In the genomic region with DNA sequence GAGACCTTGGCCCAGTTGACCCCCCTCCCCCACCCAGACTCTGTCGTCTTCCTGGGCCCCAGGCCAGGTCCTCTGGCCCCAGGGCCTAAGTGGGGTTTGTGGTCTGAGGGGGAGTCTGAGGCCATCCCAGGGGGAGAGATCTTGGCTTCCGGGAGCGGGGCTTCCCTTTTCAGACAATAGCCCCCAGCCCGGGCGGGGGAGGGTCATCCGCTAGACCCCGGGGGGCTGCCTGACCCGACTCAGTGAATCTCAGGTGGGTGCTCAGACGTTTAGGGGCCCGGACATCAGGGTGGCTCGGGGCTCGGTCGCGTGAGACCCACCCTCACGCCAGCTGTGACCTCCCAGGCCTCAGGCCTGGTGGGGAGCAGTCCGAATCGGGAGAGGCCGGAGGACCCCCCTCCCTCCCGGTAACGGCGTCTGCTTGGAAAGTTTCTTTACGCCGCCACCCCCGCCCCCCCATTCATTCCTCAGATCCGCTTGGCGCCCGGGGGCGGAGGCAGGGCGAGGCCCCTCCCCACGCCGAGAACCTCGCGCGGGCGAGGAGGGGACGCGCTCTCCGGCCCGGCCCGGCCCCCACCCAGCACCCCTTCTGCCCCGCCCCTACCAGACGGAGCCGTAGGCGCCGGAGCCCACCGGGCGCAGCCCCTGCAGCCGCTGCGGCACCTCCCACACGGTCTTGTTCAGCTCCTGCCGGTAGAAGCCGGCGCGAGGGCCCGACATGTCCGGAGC, we compare ENCODE assay signal across 6 cellular contexts. TPM values are rescaled to one million over a fixed set of nuclear protein-coding genes. Genes with fewer than 3 reads are reported as not detected.
DNase-seq lines count a peak whose midpoint lies in the region; ATAC-seq and TF ChIP-seq lines count a peak whose summit lies in the region.

No MANE protein-coding gene starts in this region.

- no peaks in the 10 kb centered on the region for H3K79me2 ChIP-seq in DND-41 (ENCODE audit: insufficient read depth, low read length)

- peak; percentile 61 for ATAC-seq in DND-41 (ENCODE audit: insufficient read depth, low read depth)
- ATAC-seq in omental fat pad (ENCODE audit: low FRiP score) = peak; percentile 61
- no peak for ATAC-seq in GM19328 (IDR thresholded peaks at IDR 0.05; ENCODE audit: unreplicated experiment)
- no peak for ATAC-seq in HG03039 (IDR thresholded peaks at IDR 0.05; ENCODE audit: unreplicated experiment)

- no peaks in the 10 kb centered on the region for H3K9me3 Mint-ChIP-seq in MCF 10A (ENCODE audit: unreplicated experiment)

- H3K36me3 Mint-ChIP-seq in MCF 10A (ENCODE audit: insufficient read depth, unreplicated experiment) = peaks cover 11% of the 10 kb centered on the region

- POLR2A ChIA-PET in MCF 10A (lab: Yijun Ruan, JAX) = interaction anchor here (1.1 to 1.4 kb wide), 2 partner anchors 18 to 28 kb away, joined by 3 read pairs; partner anchors contain the start of gene HDAC10

- H3K4me1 ChIP-seq in DND-41 (ENCODE audit: insufficient read depth, low read length) = peaks cover 28% of the 10 kb centered on the region

- peak overlapping the region; percentile 7; the same call in 1 of the 2 replicates for H3K27ac ChIP-seq in DND-41 (ENCODE audit: low read length)

- peaks cover 12% of the 10 kb centered on the region for H3K4me1 Mint-ChIP-seq in MCF 10A (ENCODE audit: insufficient read depth, unreplicated experiment)

- peak overlapping the region; percentile 59 for H3K9ac ChIP-seq in DND-41 (ENCODE audit: low read depth, low read length)

- DNase-seq in DND-41 = peak; percentile 70
- DNase-seq in NCI-H446 treated with DMSO at 0.1 percent for 48 hours (lab: John Stamatoyannopoulos, UW) = peak; percentile 16
- no peak for DNase-seq in MCF 10A (ENCODE audit: unreplicated experiment)
- DNase-seq in omental fat pad (ENCODE audit: low spot score) = no peak

- peak overlapping the region; percentile 57 for H3K4me3 Mint-ChIP-seq in MCF 10A (ENCODE audit: unreplicated experiment)

- H3K27me3 Mint-ChIP-seq in MCF 10A (ENCODE audit: insufficient read depth, unreplicated experiment) = no peaks in the 10 kb centered on the region

- no peak for TF ChIP-seq CTCF in DND-41 (IDR thresholded peaks at IDR 0.05; ENCODE audit: borderline replicate concordance, extremely low read depth, low read length, poor library complexity, severe bottlenecking)
- TF ChIP-seq CTCF in MCF 10A (IDR thresholded peaks at IDR 0.05; ENCODE audit: unreplicated experiment) = no peak
- no peak for TF ChIP-seq CTCF in omental fat pad (IDR thresholded peaks at IDR 0.05)

- H3K4me3 ChIP-seq in DND-41 (ENCODE audit: low read depth in 1 of 2, low read length in 2 of 2) = peak overlapping the region; percentile 26 to 62; a peak in 3 of 4 replicates

- no peaks in the 10 kb centered on the region for H3K9me3 ChIP-seq in DND-41 (ENCODE audit: insufficient read depth, low read length, severe bottlenecking)

- CTCF ChIA-PET in MCF 10A (lab: Yijun Ruan, JAX) = interaction anchor here (0.8 to 5.3 kb wide), 4 partner anchors 18 to 72 kb away, joined by 3 to 27 read pairs (median 4); partner anchors contain the start of gene HDAC10

- intact Hi-C loops in MCF 10A (cut with micrococcal nuclease) = loop anchor here (2.0 kb wide), 1 partner anchor 73 kb away; the partner anchor contains the start of gene PPP6R2

- H3K36me3 ChIP-seq in DND-41 (ENCODE audit: insufficient read depth, low read length) = no peaks in the 10 kb centered on the region

- H4K20me1 ChIP-seq in DND-41 (ENCODE audit: insufficient read depth, low read length) = peaks cover 10% of the 10 kb centered on the region

- peak overlapping the region; percentile 64 for H2AFZ ChIP-seq in DND-41 (ENCODE audit: low read depth, low read length)

- no TSS peak for BruUV-seq in MCF 10A (replicated peaks; lab: Mats Ljungman, UMichigan)

- peak overlapping the region; percentile 71 for H3K4me2 ChIP-seq in DND-41 (ENCODE audit: insufficient read depth, low read length)

- no peak overlapping the region for H3K27ac Mint-ChIP-seq in MCF 10A (ENCODE audit: low read depth, unreplicated experiment)

- H3K27me3 ChIP-seq in DND-41 (ENCODE audit: insufficient read depth, low read length, poor library complexity) = peaks cover 15% of the 10 kb centered on the region

RNA-seq across cellular contexts. Expression of gene MAPK11, which starts 0.4 kb away (rescaled TPM):
- total RNA-seq in MCF 10A (2022) (10.4 and 11.9 TPM in 2 replicates), omental fat pad (10 to 100 TPM; 12.1 to 38.9 (median 20.4) TPM)

RNA-seq across cellular contexts. Expression of gene MAPK12, which starts 8.3 kb away (rescaled TPM):
- 24.9 and 25.0 TPM in 2 replicates for total RNA-seq in MCF 10A (2022)
- 10 to 100 TPM in 3 of 4 donors, 1 to 10 TPM in 1; 7.9 to 31.1 (median 17.8) TPM for total RNA-seq in omental fat pad

RNA-seq across cellular contexts. Expression of gene HDAC10, which starts 18.7 kb away (rescaled TPM):
- total RNA-seq in MCF 10A (2022) (27.5 and 29.2 TPM in 2 replicates), omental fat pad (10 to 100 TPM; 18.4 to 53.8 (median 23.6) TPM)

RNA-seq across cellular contexts. Expression of gene TUBGCP6, which starts 24.9 kb away (rescaled TPM):
- total RNA-seq in MCF 10A (2022) (27.6 and 27.9 TPM in 2 replicates), omental fat pad (10 to 100 TPM; 32.7 to 52.2 (median 33.5) TPM)

RNA-seq across cellular contexts. Expression of gene PLXNB2, which starts 37.7 kb away (rescaled TPM):
- 199 and 200 TPM in 2 replicates for total RNA-seq in MCF 10A (2022)
- 100 to 1,000 TPM in 3 of 4 donors, 10 to 100 TPM in 1; 91.4 to 130 (median 115) TPM for total RNA-seq in omental fat pad

Comparison
In these comparisons a context has a peak if more than half of its experiments do, and no peak if none do; other contexts are left out.
1. ATAC-seq: peak in DND-41 (single experiment) and omental fat pad (single experiment); none in GM19328 (single experiment) and HG03039 (single experiment).
2. DNase-seq: peak in DND-41 (single experiment) and NCI-H446 treated with DMSO at 0.1 percent for 48 hours (single experiment); none in MCF 10A (single experiment) and omental fat pad (single experiment).